ENCODE assay signal across 36 cellular contexts in genomic region chr21:29851611-29852010, GRCh38.
"Had no signal": no experiment of that assay in that cellular context is flagged by ENCODE, and none has a peak within 500 bp of the region (broad histone marks: within the 10 kb centered on the region; RNA-seq: fewer than 3 reads in every experiment).

No MANE protein-coding gene starts in this region.

- H3K4me3 ChIP-seq: MG63 had no signal

- DNase-seq: Karpas-422, Kasumi-1, MG63, MM.1S, MV-4-11, NCI-H1048, NCI-H1092, NCI-H1092 treated with DMSO at 0.1 percent for 48 hours, NCI-H1105, NCI-H1105 treated with DMSO at 0.1 percent for 48 hours, NCI-H1417, NCI-H1417 treated with DMSO at 0.1 percent for 48 hours, NCI-H1436, NCI-H1436 treated with DMSO at 0.1 percent for 48 hours, NCI-H146, NCI-H1694, NCI-H1694 treated with DMSO at 0.1 percent for 48 hours, NCI-H187, NCI-H187 treated with DMSO at 0.1 percent for 48 hours, NCI-H1930, NCI-H2029, NCI-H2029 treated with DMSO at 0.1 percent for 48 hours, NCI-H2081, NCI-H2081 treated with DMSO at 0.1 percent for 48 hours, NCI-H2107, NCI-H2171, NCI-H2171 treated with DMSO at 0.1 percent for 48 hours, NCI-H2227 treated with DMSO at 0.1 percent for 48 hours, NCI-H226, NCI-H345, NCI-H446, NCI-H446 treated with DMSO at 0.1 percent for 48 hours, NCI-H510A, NCI-H510A treated with DMSO at 0.1 percent for 48 hours, NCI-H524, NCI-H524 treated with DMSO at 0.1 percent for 48 hours had no signal

- H3K9me3 ChIP-seq: MG63 had no signal

- H3K27me3 ChIP-seq: MG63 had no signal

- H3K36me3 ChIP-seq: MG63 had no signal
